12 cellular contexts compared by ENCODE assay signal in the genomic region with DNA sequence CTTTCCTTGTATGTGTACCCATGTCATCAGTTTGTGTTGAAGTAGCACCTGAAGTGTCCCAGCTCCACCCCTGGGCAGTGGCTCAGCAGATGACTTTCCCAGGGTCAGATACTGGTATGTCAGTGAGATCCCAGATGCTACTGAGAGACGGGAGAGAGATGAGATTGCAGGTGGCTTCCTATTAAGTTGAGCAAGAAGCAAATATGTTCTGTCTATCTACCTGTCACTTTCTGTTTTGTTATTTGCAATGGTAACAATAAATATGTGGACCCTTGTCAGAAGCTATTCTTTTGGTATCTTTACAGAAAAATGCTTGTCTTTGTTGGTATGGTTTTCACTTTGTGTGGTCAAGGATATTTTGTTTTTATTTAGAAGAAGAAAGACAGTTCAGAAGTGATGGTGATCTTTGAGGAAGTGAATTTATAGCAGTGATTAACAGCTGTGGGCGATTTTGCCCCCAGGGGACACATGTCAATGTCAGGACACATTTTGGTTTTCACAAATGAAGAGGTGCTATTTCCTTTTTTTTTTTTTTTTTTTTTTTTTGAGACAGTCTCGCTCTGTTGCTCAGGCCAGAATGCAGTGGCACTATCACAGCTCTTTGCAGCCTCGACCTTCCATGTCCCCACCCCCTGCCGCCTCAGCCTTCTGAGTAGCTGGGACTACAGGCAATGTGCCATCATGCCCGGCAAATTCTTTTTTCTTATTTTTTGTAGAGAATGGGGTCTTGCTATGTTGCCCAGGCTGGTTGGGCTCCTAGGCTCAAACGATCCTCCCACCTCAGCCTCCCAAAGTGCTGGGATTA. TPM values are rescaled to one million over a fixed set of nuclear protein-coding genes. Genes with fewer than 3 reads are reported as not detected.
DNase-seq lines count a peak whose midpoint lies in the region; ATAC-seq, FAIRE-seq and TF ChIP-seq lines count a peak whose summit lies in the region.
"Had no signal": no experiment of that assay in that cellular context is flagged by ENCODE, and none has a peak within 500 bp of the region (broad histone marks: within the 10 kb centered on the region; RNA-seq: fewer than 3 reads in every experiment).

No MANE protein-coding gene starts in this region.

- POLR2A ChIA-PET in H1 (lab: Charles Lee; ENCODE audit: partially characterized antibody) = no interaction called here

- no peak overlapping the region for H2BK15ac ChIP-seq in H1 (ENCODE audit: low read length)

- TF ChIP-seq CTCF in H1 (IDR thresholded peaks at IDR 0.05; ENCODE audit: control extremely low read depth in 1 of 3, insufficient read depth in 1 of 3, low read depth in 1 of 3, low read length in 3 of 3) = no peak

- H3K27me3 ChIP-seq in H1 (replicated peaks in 1 of 4; ENCODE audit: control insufficient read depth in 3 of 4, extremely low read depth in 1 of 4, insufficient read depth in 3 of 4, low read length in 3 of 4) = no peaks in the 10 kb centered on the region; a peak in 2 of 7 replicates

- H3K23me2 ChIP-seq in H1 (ENCODE audit: low read depth, low read length) = no peaks in the 10 kb centered on the region

- no peak overlapping the region for H3K14ac ChIP-seq in H1 (ENCODE audit: insufficient read length)

- no peak overlapping the region for H4K91ac ChIP-seq in H1 (replicated peaks; ENCODE audit: insufficient read length, low read length)

- no peak overlapping the region for H2BK120ac ChIP-seq in H1 (replicated peaks; ENCODE audit: low read depth, low read length)

- H3K4me1 ChIP-seq in H1 (replicated peaks in 1 of 4; ENCODE audit: control insufficient read depth in 3 of 4, insufficient read depth in 4 of 4, low read length in 3 of 4) = peaks cover 0 to 2% (median 0%) of the 10 kb centered on the region in 4 experiments; a peak in 1 of 7 replicates
- H3K4me1 ChIP-seq: parathyroid adenoma had no signal

- H4K20me1 ChIP-seq in H1 (replicated peaks in 1 of 2; ENCODE audit: control insufficient read depth in 1 of 2, insufficient read depth in 2 of 2, low read length in 2 of 2) = peaks cover 11 to 14% of the 10 kb centered on the region in 2 experiments

- H3K27ac ChIP-seq in H1 (ENCODE audit: low read depth, low read length) (no peak overlapping the region), caudate nucleus (ENCODE audit: low read depth, low read length) (no peak overlapping the region)
- H3K27ac ChIP-seq: coronary artery, parathyroid adenoma had no signal

- no peaks in the 10 kb centered on the region for H3K79me1 ChIP-seq in H1 (ENCODE audit: low read depth, low read length)

- no peak overlapping the region for H3K18ac ChIP-seq in H1 (ENCODE audit: extremely low read depth, low read length)

- H2BK20ac ChIP-seq in H1 (ENCODE audit: low read length) = no peak overlapping the region

- no peaks in the 10 kb centered on the region for H3K79me2 ChIP-seq in H1 (ENCODE audit: control insufficient read depth in 1 of 2, insufficient read depth in 2 of 2, low read length in 2 of 2)

- no peak overlapping the region for H3K23ac ChIP-seq in H1 (ENCODE audit: insufficient read length)

- no peaks in the 10 kb centered on the region for H3K9me3 ChIP-seq in H1 (ENCODE audit: insufficient read depth in 2 of 2, low read depth in 1 of 2, low read length in 1 of 2)

- TF ChIP-seq EP300 in H1 (IDR thresholded peaks at IDR 0.05; ENCODE audit: borderline replicate concordance in 1 of 2, low read depth in 2 of 2, low read length in 2 of 2) = no peak

- H2BK12ac ChIP-seq in H1 (ENCODE audit: low read depth, low read length) = no peak overlapping the region

- H4K8ac ChIP-seq in H1 (ENCODE audit: extremely low read depth, insufficient read depth, low read length) = no peak overlapping the region

- ATAC-seq in GM18520 (IDR thresholded peaks at IDR 0.05; ENCODE audit: unreplicated experiment) (peak; percentile 93), GM21526 (IDR thresholded peaks at IDR 0.05; ENCODE audit: low FRiP score, unreplicated experiment) (peak; percentile 80), HG03175 (IDR thresholded peaks at IDR 0.05; ENCODE audit: unreplicated experiment) (peak; percentile 92)

- peaks cover 0 to 6% (median 0%) of the 10 kb centered on the region in 4 experiments; a peak in 1 of 8 replicates for H3K36me3 ChIP-seq in H1 (ENCODE audit: control insufficient read depth in 2 of 4, insufficient read depth in 4 of 4, low read length in 3 of 4)

- no peak for TF ChIP-seq POLR2A in H1 (IDR thresholded peaks at IDR 0.05; ENCODE audit: control extremely low read depth in 1 of 2, low read depth in 2 of 2, low read length in 2 of 2)

- WGBS in H1 (ENCODE audit: extremely low coverage in 1 of 2, insufficient coverage in 1 of 2, insufficient read length in 1 of 2, insufficient replicate concordance in 2 of 2, low coverage in 1 of 2, low lambda C conversion rate in 2 of 2, missing lambda C conversion rate in 1 of 2), 2 experiments = 86% methylated on average over 7 of the region's 7 CpGs; no CpG with 5 or more reads in 1 of the 2 experiments

- no peak overlapping the region for H4K5ac ChIP-seq in H1 (ENCODE audit: insufficient read length, low read depth, low read length)

- H3K4ac ChIP-seq in H1 (replicated peaks; ENCODE audit: insufficient read length, low read depth, low read length) = no peak overlapping the region

- DNase-seq in H1 (ENCODE audit: low read depth in 1 of 2, low spot score in 2 of 2) = no peak
- no peak for DNase-seq in occipital lobe (lab: John Stamatoyannopoulos, UW)
- no peak for DNase-seq in caudate nucleus (lab: John Stamatoyannopoulos, UW)
- no peak for DNase-seq in NCI-H82 treated with DMSO at 0.1 percent for 48 hours (lab: John Stamatoyannopoulos, UW; ENCODE audit: unreplicated experiment)
- no peak for DNase-seq in UCSD-AML1 (lab: John Stamatoyannopoulos, UW; ENCODE audit: unreplicated experiment)
- DNase-seq: KG1, OCI-M1 had no signal

- CTCF ChIA-PET in H1 (lab: Charles Lee; ENCODE audit: partially characterized antibody) = interaction anchor here (1.1 to 1.5 kb wide), 2 partner anchors 14 to 30 kb away, joined by 4 read pairs; no protein-coding TSS in a partner anchor

- no peak overlapping the region for H3K4me2 ChIP-seq in H1 (ENCODE audit: insufficient read depth in 1 of 2, low read depth in 2 of 2, low read length in 2 of 2)

- H3K9ac ChIP-seq in H1 (replicated peaks in 1 of 4; ENCODE audit: extremely low read depth in 1 of 4, low read depth in 3 of 4, low read length in 3 of 4) = no peak overlapping the region
- H3K9ac ChIP-seq: parathyroid adenoma had no signal

- no peak for FAIRE-seq in H1 (lab: Jason Lieb, UNC)

- TF ChIP-seq RAD21 in H1 (IDR thresholded peaks at IDR 0.05 in 1 of 2, conservative IDR thresholded peaks at IDR 0.05 in 1 of 2; ENCODE audit: low read depth in 2 of 2, low read length in 2 of 2) = no peak

- no peak overlapping the region for H2BK5ac ChIP-seq in H1 (ENCODE audit: low read depth, low read length)

- no peak overlapping the region for H2AFZ ChIP-seq in H1 (ENCODE audit: low read length)
- H2AFZ ChIP-seq: parathyroid adenoma had no signal

- H3K56ac ChIP-seq in H1 (replicated peaks; ENCODE audit: insufficient read length, low read depth, low read length) = no peak overlapping the region

- no peak overlapping the region for H2AK5ac ChIP-seq in H1 (ENCODE audit: low read depth, low read length)

- no peak overlapping the region for H3K4me3 ChIP-seq in H1 (ENCODE audit: extremely low read depth in 1 of 4, insufficient read depth in 2 of 4, low read depth in 3 of 4, low read length in 4 of 4)
- H3K4me3 ChIP-seq: coronary artery had no signal

TF ChIP-seq in H1, 55 proteins besides CTCF, POLR2A, EP300 and RAD21:
- TF ChIP-seq SP2 (IDR thresholded peaks at IDR 0.05; ENCODE audit: low read length) (no peak), KDM1A (IDR thresholded peaks at IDR 0.05; ENCODE audit: borderline replicate concordance, low read length) (0 out of 2 replicates have a peak, but pooled peaks have one; percentile 46)

RNA-seq across cellular contexts. Expression of a gene that starts 21.4 kb away (rescaled TPM):
- 49.2 and 49.4 TPM in 2 replicates for total RNA-seq in H1 (2021; fragmentation: NEBNext Ultra II Directional; extraction: Animal tissue kit (Norgen Biotek cat#: 25700))
- 10.9 and 11.2 TPM in 2 replicates for polyA plus RNA-seq in H1 (2011; rRNA removed)
- polyA plus RNA-seq in H1 (2011; cell fraction: cytosol; rRNA removed) = 14.8 TPM
- 20.7 TPM for polyA plus RNA-seq in H1 (2011; cell fraction: nucleus; rRNA removed)
- polyA plus RNA-seq in H1 (2012, experiment 1 of 2) = 16.3 to 23.5 TPM (median 19.1 TPM) in 4 replicates
- 1.8 TPM for polyA plus RNA-seq in H1 (2012, experiment 2 of 2)
- polyA plus RNA-seq in H1 (2013, experiment 1 of 2) = 21.6 TPM
- polyA plus RNA-seq in H1 (2013, experiment 2 of 2) = 23.7 TPM
- polyA minus RNA-seq in H1 (2011; rRNA and poly(A)+ RNA removed) = 66.6 and 90.3 TPM in 2 replicates
- 26.0 TPM for polyA minus RNA-seq in H1 (2011; cell fraction: cytosol; rRNA and poly(A)+ RNA removed)
- polyA minus RNA-seq in H1 (2011; cell fraction: nucleus; rRNA and poly(A)+ RNA removed) = 119 TPM
- 70.3 TPM for total RNA-seq in occipital lobe
